Comparison of ENCODE assay signal across 1 cellular context in the genomic region with DNA sequence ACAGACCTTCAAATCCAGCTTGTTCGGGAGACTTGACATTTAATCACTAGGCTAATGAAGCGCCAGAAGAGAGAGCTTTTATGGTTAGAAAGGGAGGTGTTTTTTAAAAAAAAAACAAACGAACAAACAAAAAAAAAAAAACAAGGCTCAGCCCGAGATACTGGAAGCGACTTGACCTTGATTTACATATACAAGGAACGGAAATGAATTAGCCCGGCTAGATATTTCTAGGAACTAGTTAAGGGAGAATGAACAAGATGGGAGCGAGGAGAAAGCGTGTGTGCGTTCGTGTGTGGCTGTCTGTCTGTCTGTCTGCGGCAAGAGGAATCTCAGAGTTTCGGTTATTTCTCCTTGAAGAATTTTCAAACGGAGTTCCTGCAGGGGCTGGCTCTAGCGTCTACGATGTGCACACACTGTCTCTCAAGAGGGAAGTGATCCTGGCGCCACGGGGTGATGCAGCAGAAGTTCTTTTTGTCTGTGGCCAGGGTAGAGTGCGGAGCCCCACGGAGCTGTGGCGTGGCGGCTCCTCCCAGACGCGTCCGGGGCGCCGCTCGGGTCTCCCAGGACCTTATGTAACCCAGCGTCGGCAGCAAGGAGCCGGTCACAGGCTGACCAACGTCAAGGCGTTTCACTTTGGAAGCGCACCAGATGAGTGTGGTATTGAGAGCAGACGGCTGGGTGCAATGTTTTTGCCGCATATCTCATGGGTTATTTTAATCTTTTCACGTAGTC.
A peak's percentile ranks its signal among the peaks of the same experiment; 100 is the strongest.
TF ChIP-seq lines count a peak whose summit lies in the region.

No MANE protein-coding gene starts in this region.

TF ChIP-seq in A549, 52 proteins besides CTCF, POLR2A, EP300 and RAD21 (continued from another document):
- TF ChIP-seq, protein P1, sequence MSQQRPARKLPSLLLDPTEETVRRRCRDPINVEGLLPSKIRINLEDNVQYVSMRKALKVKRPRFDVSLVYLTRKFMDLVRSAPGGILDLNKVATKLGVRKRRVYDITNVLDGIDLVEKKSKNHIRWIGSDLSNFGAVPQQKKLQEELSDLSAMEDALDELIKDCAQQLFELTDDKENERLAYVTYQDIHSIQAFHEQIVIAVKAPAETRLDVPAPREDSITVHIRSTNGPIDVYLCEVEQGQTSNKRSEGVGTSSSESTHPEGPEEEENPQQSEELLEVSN (IDR thresholded peaks at IDR 0.05; ENCODE audit: borderline replicate concordance, low read depth): peak; percentile 41; the same call in 1 of the 2 replicates
TF ChIP-seq in A549: peak in this region for 5.
